Comparison of ENCODE assay signal across 25 cellular contexts in the genomic region with DNA sequence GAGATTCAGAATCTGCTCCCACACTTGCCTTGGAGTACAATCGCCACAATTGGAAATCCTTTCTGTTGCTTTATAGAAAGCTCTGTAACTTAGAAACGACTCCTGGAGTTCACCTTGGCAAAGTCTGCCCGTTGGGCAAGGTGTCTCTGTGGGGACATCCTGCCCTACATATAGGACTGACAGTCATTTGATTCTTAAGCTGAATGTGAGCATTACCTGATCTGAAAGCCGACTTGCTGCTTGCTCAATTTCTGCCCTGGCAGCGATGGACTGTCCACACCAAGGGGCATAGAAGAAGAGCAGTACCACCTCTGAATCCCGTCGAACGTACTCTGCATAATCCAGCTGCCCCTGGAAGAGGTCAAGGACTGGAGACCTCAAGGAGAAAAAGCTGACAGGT. TPM values are rescaled to one million over a fixed set of nuclear protein-coding genes. Genes with fewer than 3 reads are reported as not detected.
DNase-seq lines count a peak whose midpoint lies in the region; ATAC-seq and TF ChIP-seq lines count a peak whose summit lies in the region.
"Had no signal": no experiment of that assay in that cellular context is flagged by ENCODE, and none has a peak within 500 bp of the region (broad histone marks: within the 10 kb centered on the region; RNA-seq: fewer than 3 reads in every experiment).

No MANE protein-coding gene starts in this region.

- no peak overlapping the region for H3K4me3 Mint-ChIP-seq in immature natural killer cell
- H3K4me3 Mint-ChIP-seq: activated CD8-positive, alpha-beta T cell treated with anti-CD3 and anti-CD28 coated beads for 36 hours; H9; natural killer cell treated with Interleukin-12 subunit alpha and Interleukin-12 subunit beta and Interleukin-15 and Interleukin-18, amount 100 ng/mL, for 72 hours; stimulated activated effector memory CD8-positive, alpha-beta T cell treated with anti-CD3 and anti-CD28 coated beads, Interleukin-12 subunit alpha, Interleukin-12 subunit beta, amount 100 ng/mL, for 72 hours had no signal

- no peak for TF ChIP-seq EP300 in esophagus muscularis mucosa (IDR thresholded peaks at IDR 0.05)

- no peaks in the 10 kb centered on the region for H3K9me3 Mint-ChIP-seq in immature natural killer cell
- H3K9me3 Mint-ChIP-seq: activated CD8-positive, alpha-beta T cell treated with anti-CD3 and anti-CD28 coated beads for 36 hours; H9; natural killer cell treated with Interleukin-12 subunit alpha and Interleukin-12 subunit beta and Interleukin-15 and Interleukin-18, amount 100 ng/mL, for 72 hours; stimulated activated effector memory CD8-positive, alpha-beta T cell treated with anti-CD3 and anti-CD28 coated beads, Interleukin-12 subunit alpha, Interleukin-12 subunit beta, amount 100 ng/mL, for 72 hours had no signal

- H3K4me1 ChIP-seq in left ventricle myocardium inferior (peaks cover 84% of the 10 kb centered on the region), esophagus muscularis mucosa (peaks cover 49 to 78% (median 76%) of the 10 kb centered on the region in 4 donors)

- no peak for ATAC-seq in left cardiac atrium
- ATAC-seq: activated CD4-positive, CD25-positive, alpha-beta regulatory T cell treated with anti-CD3 and anti-CD28 coated beads, Interleukin-2, amount 50 U/mL, for 24 hours; activated CD8-positive, alpha-beta T cell treated with anti-CD3 and anti-CD28 coated beads for 36 hours; left colon; natural killer cell treated with Interleukin-12 subunit alpha and Interleukin-12 subunit beta and Interleukin-15 and Interleukin-18, amount 100 ng/mL, for 72 hours; stimulated activated effector memory CD8-positive, alpha-beta T cell treated with anti-CD3 and anti-CD28 coated beads, Interleukin-12 subunit alpha, Interleukin-12 subunit beta, amount 100 ng/mL, for 72 hours had no signal

- H3K4me3 ChIP-seq in left ventricle myocardium inferior (no peak overlapping the region), esophagus muscularis mucosa (no peak overlapping the region)
- H3K4me3 ChIP-seq: dorsolateral prefrontal cortex, upper lobe of left lung had no signal

- intact Hi-C loops in left ventricle myocardium inferior (cut with micrococcal nuclease) (no loop called here), left cardiac atrium (cut with DNase I) (no loop called here), esophagus muscularis mucosa (cut with DNase I) (loop anchor here (10.0 kb wide), 1 partner anchor 61 kb away; no protein-coding TSS in a partner anchor)

- no peak for TF ChIP-seq CTCF in left ventricle myocardium inferior (IDR thresholded peaks at IDR 0.05; ENCODE audit: borderline replicate concordance)
- no peak for TF ChIP-seq CTCF in esophagus muscularis mucosa (IDR thresholded peaks at IDR 0.05)

- peaks cover 26 to 67% of the 10 kb centered on the region in 2 donors for H3K4me1 Mint-ChIP-seq in immature natural killer cell

- H3K9me3 ChIP-seq in left ventricle myocardium inferior (replicated peaks) (no peaks in the 10 kb centered on the region), esophagus muscularis mucosa (no peaks in the 10 kb centered on the region)
- H3K9me3 ChIP-seq: Caco-2, upper lobe of left lung had no signal

- TF ChIP-seq POLR2A in esophagus muscularis mucosa (IDR thresholded peaks at IDR 0.05; ENCODE audit: low read depth): no peak

- H3K27ac Mint-ChIP-seq in immature natural killer cell: peak overlapping the region in 1 of 6 donors; percentile 4
- H3K27ac Mint-ChIP-seq: activated CD8-positive, alpha-beta T cell treated with anti-CD3 and anti-CD28 coated beads for 36 hours; H9; natural killer cell treated with Interleukin-12 subunit alpha and Interleukin-12 subunit beta and Interleukin-15 and Interleukin-18, amount 100 ng/mL, for 72 hours; stimulated activated effector memory CD8-positive, alpha-beta T cell treated with anti-CD3 and anti-CD28 coated beads, Interleukin-12 subunit alpha, Interleukin-12 subunit beta, amount 100 ng/mL, for 72 hours had no signal

- 84% methylated on average over 6 of the region's 8 CpGs for WGBS in esophagus muscularis mucosa

- H3K36me3 ChIP-seq in left ventricle myocardium inferior: peaks cover 61% of the 10 kb centered on the region
- H3K36me3 ChIP-seq in esophagus muscularis mucosa: peaks cover 30 to 63% (median 47%) of the 10 kb centered on the region in 4 donors

- H3K27me3 ChIP-seq in left ventricle myocardium inferior (ENCODE audit: low read depth) (no peaks in the 10 kb centered on the region), esophagus muscularis mucosa (no peaks in the 10 kb centered on the region)
- H3K27me3 ChIP-seq: dorsolateral prefrontal cortex, upper lobe of left lung had no signal

- peaks cover 0 to 2% (median 0%) of the 10 kb centered on the region in 3 donors for H3K27me3 Mint-ChIP-seq in immature natural killer cell (ENCODE audit: low read depth in 3 of 3)
- H3K27me3 Mint-ChIP-seq: activated CD8-positive, alpha-beta T cell treated with anti-CD3 and anti-CD28 coated beads for 36 hours; natural killer cell treated with Interleukin-12 subunit alpha and Interleukin-12 subunit beta and Interleukin-15 and Interleukin-18, amount 100 ng/mL, for 72 hours had no signal

- DNase-seq in left ventricle myocardium inferior (no peak), left cardiac atrium (no peak), RPMI8226 (peak; percentile 32), esophagus muscularis mucosa (ENCODE audit: extremely low spot score) (no peak), immature natural killer cell (no peak), amniotic stem cell (lab: John Stamatoyannopoulos, UW) (no peak), AG20443 (ENCODE audit: low spot score) (no peak)
- DNase-seq: activated CD8-positive, alpha-beta T cell treated with anti-CD3 and anti-CD28 coated beads for 36 hours; activated gamma-delta T cell treated with Interleukin-2 at 50 U/mL for 16 hours; C1 segment of cervical spinal cord; Caco-2; dorsolateral prefrontal cortex; GDM1; H9; hypothalamus; left colon; NCI-H2107; NCI-H446 treated with DMSO at 0.1 percent for 48 hours; NCI-H774; substantia nigra; upper lobe of left lung had no signal

- peaks cover 17 to 45% (median 21%) of the 10 kb centered on the region in 3 donors for H3K36me3 Mint-ChIP-seq in immature natural killer cell

- H3K27ac ChIP-seq in left ventricle myocardium inferior (replicated peaks) (peak overlapping the region; percentile 61), esophagus muscularis mucosa (replicated peaks in 1 of 4) (peak overlapping the region; percentile 3 to 50 (median 28))
- H3K27ac ChIP-seq: RWPE1 had no signal

RNA-seq across cellular contexts. Expression of a gene that starts 6.9 kb away (rescaled TPM):
- total RNA-seq in left ventricle myocardium inferior (23.9 TPM), left cardiac atrium (10 to 100 TPM; 21.8 to 30.4 TPM), esophagus muscularis mucosa (10 to 100 TPM; 32.4 to 47.2 (median 38.2) TPM)
- 10 to 100 TPM; 35.6 to 57.2 (median 46.9) TPM for polyA plus RNA-seq in immature natural killer cell
